9 cellular contexts compared by ENCODE assay signal in the genomic region with DNA sequence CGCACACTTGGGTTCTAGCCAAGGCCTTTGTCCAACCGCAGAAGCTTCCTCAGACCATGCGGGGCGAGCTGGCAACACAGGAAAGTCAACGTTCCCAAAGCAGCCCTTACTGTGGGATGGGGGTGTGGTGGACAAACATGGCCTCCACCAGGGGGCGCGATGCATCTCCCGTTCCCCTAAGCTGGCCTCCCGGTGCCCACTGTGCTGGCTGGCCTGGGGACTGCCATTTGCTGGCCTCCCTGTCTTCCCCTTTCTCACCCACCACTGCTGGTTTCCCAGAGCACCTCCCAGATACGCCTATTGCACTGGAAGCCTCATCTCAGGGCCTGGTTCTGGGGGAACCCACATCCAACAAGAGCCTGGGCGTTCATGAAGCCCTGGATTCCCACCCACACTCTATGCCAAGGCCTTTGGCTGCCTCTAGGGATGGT.
A peak's percentile ranks its signal among the peaks of the same experiment; 100 is the strongest.
DNase-seq lines count a peak whose midpoint lies in the region; ATAC-seq, FAIRE-seq and TF ChIP-seq lines count a peak whose summit lies in the region.
"Had no signal": no experiment of that assay in that cellular context is flagged by ENCODE, and none has a peak within 500 bp of the region (broad histone marks: within the 10 kb centered on the region; RNA-seq: fewer than 3 reads in every experiment).

No MANE protein-coding gene starts in this region.

- H3K9me3 ChIP-seq in A673 (ENCODE audit: low read depth, low read length, poor library complexity, severe bottlenecking), result no peaks in the 10 kb centered on the region
- no peaks in the 10 kb centered on the region for H3K9me3 ChIP-seq in naive thymus-derived CD4-positive, alpha-beta T cell (ENCODE audit: control insufficient read depth in 2 of 3, low read length in 3 of 3)
- H3K9me3 ChIP-seq: tibial artery had no signal

- H3K4me3 ChIP-seq in A673 (ENCODE audit: low read depth, low read length, poor library complexity, severe bottlenecking) (no peak overlapping the region), dorsolateral prefrontal cortex (no peak overlapping the region)
- H3K4me3 ChIP-seq in naive thymus-derived CD4-positive, alpha-beta T cell (ENCODE audit: low read length), result no peak overlapping the region
- H3K4me3 ChIP-seq: tibial artery had no signal

- peaks cover 32 to 47% of the 10 kb centered on the region in 2 donors for H3K27me3 Mint-ChIP-seq in T-cell
- H3K27me3 Mint-ChIP-seq in naive thymus-derived CD4-positive, alpha-beta T cell, result peaks cover 25 to 39% (median 29%) of the 10 kb centered on the region in 5 donors

- CTCF ChIA-PET in A673 (lab: Charles Lee) (interaction anchor here (1.0 to 1.3 kb wide), 4 partner anchors 29 to 474 kb away, joined by 3 to 4 read pairs (median 4); no protein-coding TSS in a partner anchor), T-cell (lab: Charles Lee) (no interaction called here)
- CTCF ChIA-PET in naive thymus-derived CD4-positive, alpha-beta T cell (lab: Charles Lee), result interaction anchor here (0.5 to 0.7 kb wide), 2 partner anchors 18 to 1725 kb away, joined by 3 read pairs; no protein-coding TSS in a partner anchor

- intact Hi-C loops in A673 (cut with micrococcal nuclease; ENCODE audit: unreplicated experiment), result loop anchor here (2.0 kb wide), 1 partner anchor 473 kb away; no protein-coding TSS in a partner anchor
- intact Hi-C loops in dorsolateral prefrontal cortex (cut with DNase I), result no loop called here
- intact Hi-C loops in naive thymus-derived CD4-positive, alpha-beta T cell (cut with micrococcal nuclease), result loop anchor here in 1 of 2 donors (1.0 kb wide), 1 partner anchor 476 kb away; no protein-coding TSS in a partner anchor

- no peaks in the 10 kb centered on the region for H3K9me3 Mint-ChIP-seq in T-cell
- peaks cover 0 to 1% (median 0%) of the 10 kb centered on the region in 11 donors for H3K9me3 Mint-ChIP-seq in naive thymus-derived CD4-positive, alpha-beta T cell

- ATAC-seq in T-cell (replicated peaks in 1 of 4), result no peak
- ATAC-seq in naive thymus-derived CD4-positive, alpha-beta T cell, result no peak
- no peak for ATAC-seq in GM21381 (IDR thresholded peaks at IDR 0.05; ENCODE audit: unreplicated experiment)

- no peak for FAIRE-seq in GM19239 (lab: Jason Lieb, UNC)

- H3K36me3 ChIP-seq in A673 (ENCODE audit: insufficient read depth, low read length, poor library complexity, severe bottlenecking), result no peaks in the 10 kb centered on the region
- no peaks in the 10 kb centered on the region for H3K36me3 ChIP-seq in naive thymus-derived CD4-positive, alpha-beta T cell (ENCODE audit: control insufficient read depth in 2 of 3, insufficient read depth in 3 of 3, low read length in 3 of 3)
- H3K36me3 ChIP-seq: tibial artery had no signal

- DNase-seq in A673 (ENCODE audit: low spot score) (peak; percentile 64), GM19239 (ENCODE audit: insufficient read length, low spot score) (peak; percentile 64), T-cell (peak in 18 of 34 experiments; percentile 11 to 38 (median 25)), dorsolateral prefrontal cortex (peak in 1 of 10 donors; percentile 27), DMS153 treated with DMSO at 0.1 percent for 48 hours (lab: John Stamatoyannopoulos, UW; ENCODE audit: unreplicated experiment) (no peak), NCI-H2081 treated with DMSO at 0.1 percent for 48 hours (lab: John Stamatoyannopoulos, UW) (no peak)
- peak in 7 of 9 donors; percentile 12 to 51 (median 22) for DNase-seq in naive thymus-derived CD4-positive, alpha-beta T cell

- H3K36me3 Mint-ChIP-seq in T-cell, result no peaks in the 10 kb centered on the region
- H3K36me3 Mint-ChIP-seq in naive thymus-derived CD4-positive, alpha-beta T cell, result no peaks in the 10 kb centered on the region

- H3K4me3 Mint-ChIP-seq in T-cell, result peak overlapping the region in 1 of 3 donors; percentile 32
- peak overlapping the region in 1 of 10 donors; percentile 46 for H3K4me3 Mint-ChIP-seq in naive thymus-derived CD4-positive, alpha-beta T cell

- H3K4me1 Mint-ChIP-seq in T-cell, result peaks cover 18 to 30% (median 20%) of the 10 kb centered on the region in 3 donors
- peaks cover 13 to 29% (median 19%) of the 10 kb centered on the region in 7 donors for H3K4me1 Mint-ChIP-seq in naive thymus-derived CD4-positive, alpha-beta T cell

- H3K27ac ChIP-seq in A673 (ENCODE audit: low read depth, low read length, poor library complexity, severe bottlenecking) (no peak overlapping the region), dorsolateral prefrontal cortex (no peak overlapping the region)
- no peak overlapping the region for H3K27ac ChIP-seq in naive thymus-derived CD4-positive, alpha-beta T cell (ENCODE audit: low read depth, low read length)
- H3K27ac ChIP-seq: tibial artery had no signal

- no peaks in the 10 kb centered on the region for H3K4me1 ChIP-seq in A673 (ENCODE audit: insufficient read depth, low read length, poor library complexity, severe bottlenecking)
- H3K4me1 ChIP-seq in naive thymus-derived CD4-positive, alpha-beta T cell (ENCODE audit: control insufficient read depth in 2 of 2, insufficient read depth in 2 of 2, low read length in 2 of 2), result peaks cover 8 to 20% of the 10 kb centered on the region in 2 donors
- H3K4me1 ChIP-seq: tibial artery had no signal

- H3K27me3 ChIP-seq in A673 (replicated peaks; ENCODE audit: insufficient read depth, low read depth, low read length, poor library complexity) (peaks cover 58% of the 10 kb centered on the region), dorsolateral prefrontal cortex (peaks cover 0 to 52% (median 12%) of the 10 kb centered on the region in 45 donors)
- no peaks in the 10 kb centered on the region for H3K27me3 ChIP-seq in naive thymus-derived CD4-positive, alpha-beta T cell (ENCODE audit: control insufficient read depth in 2 of 2, insufficient read depth in 2 of 2, low read length in 2 of 2)

- H3K27ac Mint-ChIP-seq in T-cell, result no peak overlapping the region
- peak overlapping the region in 3 of 9 donors; percentile 55 to 79 (median 62) for H3K27ac Mint-ChIP-seq in naive thymus-derived CD4-positive, alpha-beta T cell

- no TSS peak for BruUV-seq in A673 (replicated peaks; lab: Mats Ljungman, UMichigan)

- POLR2A ChIA-PET in A673 (lab: Charles Lee; ENCODE audit: low non-redundant PET), result no interaction called here
- POLR2A ChIA-PET in T-cell (lab: Charles Lee), result no interaction called here
- POLR2A ChIA-PET in naive thymus-derived CD4-positive, alpha-beta T cell (lab: Charles Lee), result no interaction called here

- TF ChIP-seq CTCF in A673 (conservative IDR thresholded peaks at IDR 0.05; ENCODE audit: low read depth, low read length), result peak; percentile 83
- TF ChIP-seq CTCF in dorsolateral prefrontal cortex (IDR thresholded peaks at IDR 0.05 in 54 of 56, conservative IDR thresholded peaks at IDR 0.05 in 2 of 56; ENCODE audit: low read depth in 1 of 56, partially characterized antibody in 56 of 56), result peak in 44 of 56 donors; percentile 8 to 53 (median 32)

Comparison
In these comparisons a context has a peak if more than half of its experiments do, and no peak if none do; other contexts are left out.
1. DNase-seq: peak in A673 (single experiment), GM19239 (single experiment), T-cell (18 of 34) and naive thymus-derived CD4-positive, alpha-beta T cell (7 of 9); none in DMS153 treated with DMSO at 0.1 percent for 48 hours (single experiment) and NCI-H2081 treated with DMSO at 0.1 percent for 48 hours (single experiment).
2. CTCF ChIA-PET loops: an anchor here in A673 (1.0 to 1.3 kb wide) and naive thymus-derived CD4-positive, alpha-beta T cell (0.5 to 0.7 kb wide); none called in T-cell.